27 cellular contexts compared by ENCODE assay signal in genomic region chr16:64782484-64782883, GRCh38.
"Had no signal": no experiment of that assay in that cellular context is flagged by ENCODE, and none has a peak within 500 bp of the region (broad histone marks: within the 10 kb centered on the region; RNA-seq: fewer than 3 reads in every experiment).

No MANE protein-coding gene starts in this region.

- H3K4me1 ChIP-seq: neural progenitor cell, parathyroid adenoma, psoas muscle, right lobe of liver, sigmoid colon, suprapubic skin, testis, transverse colon, upper lobe of right lung, uterus had no signal

- H3K36me3 ChIP-seq: neural progenitor cell, ovary, right lobe of liver, sigmoid colon, suprapubic skin, tibial artery, transverse colon, upper lobe of right lung, uterus had no signal

- H3K27ac ChIP-seq: neural progenitor cell, ovary, parathyroid adenoma, psoas muscle, right lobe of liver, sigmoid colon, suprapubic skin, testis, tibial artery, transverse colon, upper lobe of right lung, uterus had no signal

- H3K4me2 ChIP-seq: neural progenitor cell had no signal

- H3K4me3 ChIP-seq: neural progenitor cell, ovary, psoas muscle, right lobe of liver, sigmoid colon, suprapubic skin, testis, tibial artery, transverse colon, upper lobe of right lung, uterus had no signal

- H3K9me3 ChIP-seq: ovary, psoas muscle, right lobe of liver, sigmoid colon, suprapubic skin, testis, tibial artery, transverse colon, upper lobe of right lung, uterus had no signal

- H3K27me3 ChIP-seq: neural progenitor cell, ovary, right lobe of liver, sigmoid colon, suprapubic skin, testis, tibial artery, transverse colon, upper lobe of right lung, uterus had no signal

- ATAC-seq: natural killer cell; psoas muscle; right cardiac atrium; right lobe of liver; stimulated activated memory B cell treated with anti-CD40 and anti-IgM and Interleukin-4, amounts not matched to agents 10 μg/mL and 1 μg/mL and 100 μg/mL, for 72 hours; stimulated activated naive CD8-positive, alpha-beta T cell treated with anti-CD3 and anti-CD28 coated beads, Interleukin-15, amount 100 ng/mL, for 72 hours; stimulated activated naive CD8-positive, alpha-beta T cell treated with anti-CD3 and anti-CD28 coated beads, Interleukin-15, Interleukin-2, amounts not matched to agents 100 U/mL and 50 U/mL, for 24 hours; upper lobe of right lung had no signal

- H2AFZ ChIP-seq: neural progenitor cell, parathyroid adenoma had no signal

- H3K9ac ChIP-seq: neural progenitor cell, parathyroid adenoma had no signal

- DNase-seq: natural killer cell; occipital lobe; ovary; posterior cingulate gyrus; psoas muscle; right cardiac atrium; right lobe of liver; sigmoid colon; small intestine; stimulated activated CD4-positive, alpha-beta T cell treated with anti-CD3 and anti-CD28 coated beads, Interleukin-12 subunit alpha, Interleukin-12 subunit beta, amount 100 ng/mL, for 4 hours; stimulated activated CD4-positive, alpha-beta T cell treated with anti-CD3 and anti-CD28 coated beads, Interleukin-1b, Interleukin-23, amount 100 ng/mL, for 48 hours; stimulated activated CD4-positive, alpha-beta T cell treated with anti-CD3 and anti-CD28 coated beads, Interleukin-4, amount 100 ng/mL, for 1 hour; stimulated activated CD4-positive, alpha-beta T cell treated with anti-CD3 and anti-CD28 coated beads, Interleukin-4, amount 100 ng/mL, for 4 hours; stimulated activated CD8-positive, alpha-beta memory T cell treated with anti-CD3 and anti-CD28 coated beads, Interleukin-4, amount 100 ng/mL, for 48 hours; stimulated activated naive CD4-positive, alpha-beta T cell; stimulated activated naive CD8-positive, alpha-beta T cell treated with anti-CD3 and anti-CD28 coated beads, Interleukin-15, amount 100 ng/mL, for 72 hours; stimulated activated naive CD8-positive, alpha-beta T cell treated with anti-CD3 and anti-CD28 coated beads, Interleukin-15, Interleukin-2, amounts not matched to agents 100 U/mL and 50 U/mL, for 24 hours; substantia nigra; testis; tibial artery; transverse colon; upper lobe of right lung; uterus had no signal
